1 cellular context compared by ENCODE assay signal in genomic region chr2:171999604-172000469, GRCh38.
TF ChIP-seq lines count a peak whose summit lies in the region.

TSS of gene METAP1D (plus strand) at chr2:171999953. CDS start at chr2:171999970, 17 bp downstream.

TF ChIP-seq in HepG2, 621 proteins besides CTCF, POLR2A, EP300 and RAD21 (continued from another document and continues in another):
- peak; percentile 79; the same call in 1 of the 2 replicates for TF ChIP-seq BATF2 (CRISPR knock-in tag; IDR thresholded peaks at IDR 0.05)
- TF ChIP-seq RCOR2 (CRISPR knock-in tag; IDR thresholded peaks at IDR 0.05) = peak; percentile 27; the same call in 1 of the 2 replicates
- TF ChIP-seq TBX2 (CRISPR knock-in tag; IDR thresholded peaks at IDR 0.05; ENCODE audit: borderline replicate concordance) = peak; percentile 95
- peak; percentile 92; the same call in 1 of the 2 replicates for TF ChIP-seq ZNF782 (CRISPR knock-in tag; IDR thresholded peaks at IDR 0.05; ENCODE audit: borderline replicate concordance)
- TF ChIP-seq ZBTB25 (CRISPR knock-in tag; IDR thresholded peaks at IDR 0.05) = peak; percentile 86
- no peak for TF ChIP-seq ZNF24 (IDR thresholded peaks at IDR 0.05)
- no peak; the same call in 1 of the 2 replicates for TF ChIP-seq MTF2 (CRISPR knock-in tag; IDR thresholded peaks at IDR 0.05; ENCODE audit: borderline replicate concordance)
- peak; percentile 93 for TF ChIP-seq ZNF329 (CRISPR knock-in tag; IDR thresholded peaks at IDR 0.05; ENCODE audit: low read depth)
- TF ChIP-seq GLI4 (CRISPR knock-in tag; IDR thresholded peaks at IDR 0.05; ENCODE audit: borderline replicate concordance) = peak; percentile 93; the same call in 1 of the 2 replicates
- peak; percentile 82; the same call in 1 of the 2 replicates for TF ChIP-seq ZNF337 (CRISPR knock-in tag; IDR thresholded peaks at IDR 0.05; ENCODE audit: borderline replicate concordance, low read depth)
- peak; percentile 87; the same call in 1 of the 2 replicates for TF ChIP-seq TIGD3 (CRISPR knock-in tag; IDR thresholded peaks at IDR 0.05; ENCODE audit: borderline replicate concordance)
- TF ChIP-seq ZNF441 (CRISPR knock-in tag; IDR thresholded peaks at IDR 0.05; ENCODE audit: borderline replicate concordance) = peak; percentile 94
- TF ChIP-seq SP4 (CRISPR knock-in tag; IDR thresholded peaks at IDR 0.05) = peak; percentile 89
- peak; percentile 99 for TF ChIP-seq ZBTB38 (CRISPR knock-in tag; IDR thresholded peaks at IDR 0.05)
- TF ChIP-seq JARID2 (CRISPR knock-in tag; IDR thresholded peaks at IDR 0.05; ENCODE audit: insufficient replicate concordance) = peak; percentile 97
- TF ChIP-seq ZBTB3 (CRISPR knock-in tag; IDR thresholded peaks at IDR 0.05; ENCODE audit: borderline replicate concordance, low read depth) = peak; percentile 33; the same call in 1 of the 2 replicates
- TF ChIP-seq ZNF792 (CRISPR knock-in tag; IDR thresholded peaks at IDR 0.05) = peak; percentile 98
- TF ChIP-seq ZNF567 (CRISPR knock-in tag; IDR thresholded peaks at IDR 0.05; ENCODE audit: borderline replicate concordance) = peak; percentile 98; the same call in 1 of the 2 replicates
- TF ChIP-seq MXD1 (CRISPR knock-in tag; IDR thresholded peaks at IDR 0.05) = peak; percentile 100
- peak; percentile 59; the same call in 1 of the 2 replicates for TF ChIP-seq SIX4 (CRISPR knock-in tag; IDR thresholded peaks at IDR 0.05)
- peak; percentile 76 for TF ChIP-seq ZNF619 (CRISPR knock-in tag; IDR thresholded peaks at IDR 0.05)
- 0 out of 2 replicates have a peak, but pooled peaks have one; percentile 20 for TF ChIP-seq KDM1A (CRISPR knock-in tag; IDR thresholded peaks at IDR 0.05)
- no peak for TF ChIP-seq ZFAT (CRISPR knock-in tag; conservative IDR thresholded peaks at IDR 0.05)
- peak; percentile 96 for TF ChIP-seq ZNF501 (CRISPR knock-in tag; IDR thresholded peaks at IDR 0.05)
- TF ChIP-seq ZNF780A (CRISPR knock-in tag; IDR thresholded peaks at IDR 0.05) = peak; percentile 28; the same call in 1 of the 2 replicates
- peak; percentile 86; the same call in 1 of the 2 replicates for TF ChIP-seq ZC3H4 (CRISPR knock-in tag; IDR thresholded peaks at IDR 0.05; ENCODE audit: borderline replicate concordance)
- TF ChIP-seq RXRB (CRISPR knock-in tag; IDR thresholded peaks at IDR 0.05; ENCODE audit: borderline replicate concordance) = peak; percentile 62; the same call in 1 of the 2 replicates
- TF ChIP-seq IKZF4 (CRISPR knock-in tag; IDR thresholded peaks at IDR 0.05; ENCODE audit: borderline replicate concordance, low read depth, not compliant biosample characterization) = peak; percentile 97
- TF ChIP-seq ZFY (CRISPR knock-in tag; IDR thresholded peaks at IDR 0.05) = peak; percentile 82
- 0 out of 2 replicates have a peak, but pooled peaks have one; percentile 8 for TF ChIP-seq ATF7 (IDR thresholded peaks at IDR 0.05)
- no peak for TF ChIP-seq ATF7 (CRISPR knock-in tag; IDR thresholded peaks at IDR 0.05)
- TF ChIP-seq USF2 (IDR thresholded peaks at IDR 0.05; ENCODE audit: low read depth, low read length) = peak; percentile 94
- peak; percentile 95 for TF ChIP-seq USF2 (CRISPR knock-in tag; IDR thresholded peaks at IDR 0.05; ENCODE audit: borderline replicate concordance)
- peak; percentile 94 for TF ChIP-seq ATF6 (CRISPR knock-in tag; conservative IDR thresholded peaks at IDR 0.05)
- TF ChIP-seq PRDM10 (CRISPR knock-in tag; IDR thresholded peaks at IDR 0.05; ENCODE audit: low read depth) = peak; percentile 73; the same call in 1 of the 2 replicates
- peak; percentile 83 for TF ChIP-seq FOXK1 (CRISPR knock-in tag; IDR thresholded peaks at IDR 0.05; ENCODE audit: borderline replicate concordance, low read depth)
- peak; percentile 96 for TF ChIP-seq ZNF616 (CRISPR knock-in tag; IDR thresholded peaks at IDR 0.05; ENCODE audit: low read depth)
- 0 out of 2 replicates have a peak, but pooled peaks have one; percentile 68 for TF ChIP-seq TBP (CRISPR knock-in tag; IDR thresholded peaks at IDR 0.05)
- no peak for TF ChIP-seq SMARCC2 (IDR thresholded peaks at IDR 0.05)
- TF ChIP-seq HOXA5 (CRISPR knock-in tag; IDR thresholded peaks at IDR 0.05) = peak; percentile 77; the same call in 1 of the 2 replicates
- TF ChIP-seq HOMEZ (CRISPR knock-in tag; IDR thresholded peaks at IDR 0.05; ENCODE audit: low read depth) = peak; percentile 77; the same call in 1 of the 2 replicates
- TF ChIP-seq ZNF562 (CRISPR knock-in tag; IDR thresholded peaks at IDR 0.05; ENCODE audit: borderline replicate concordance) = peak; percentile 70
- TF ChIP-seq ZNF788 (CRISPR knock-in tag; IDR thresholded peaks at IDR 0.05; ENCODE audit: borderline replicate concordance) = peak; percentile 97
- TF ChIP-seq FIP1L1 (IDR thresholded peaks at IDR 0.05; ENCODE audit: borderline replicate concordance, insufficient read depth, low read depth, low read length) = no peak
- TF ChIP-seq KDM5A (IDR thresholded peaks at IDR 0.05; ENCODE audit: borderline replicate concordance, low read length) = peak; percentile 87
- peak; percentile 84 for TF ChIP-seq FOXO1 (CRISPR knock-in tag; IDR thresholded peaks at IDR 0.05)
- TF ChIP-seq XRCC5 (optimal IDR thresholded peaks at IDR 0.05; ENCODE audit: low read length) = peak; percentile 91
- TF ChIP-seq ZNF75D (CRISPR knock-in tag; IDR thresholded peaks at IDR 0.05; ENCODE audit: borderline replicate concordance) = no peak
- peak; percentile 88; the same call in 1 of the 2 replicates for TF ChIP-seq ZNF839 (CRISPR knock-in tag; IDR thresholded peaks at IDR 0.05; ENCODE audit: borderline replicate concordance)
- peak; percentile 99 for TF ChIP-seq ZNF274 (CRISPR knock-in tag; IDR thresholded peaks at IDR 0.05)
- TF ChIP-seq PRMT3 (CRISPR knock-in tag; IDR thresholded peaks at IDR 0.05; ENCODE audit: borderline replicate concordance, low read depth) = peak; percentile 76; the same call in 1 of the 2 replicates
- TF ChIP-seq ZMYM3 (CRISPR knock-in tag; IDR thresholded peaks at IDR 0.05) = peak; percentile 84
- peak; percentile 96 for TF ChIP-seq PHF8 (CRISPR knock-in tag; IDR thresholded peaks at IDR 0.05)
- TF ChIP-seq PAWR (CRISPR knock-in tag; IDR thresholded peaks at IDR 0.05; ENCODE audit: borderline replicate concordance) = no peak
- TF ChIP-seq ZNF431 (CRISPR knock-in tag; IDR thresholded peaks at IDR 0.05; ENCODE audit: borderline replicate concordance, low read depth) = peak; percentile 98
- peak; percentile 78 for TF ChIP-seq ZFX (CRISPR knock-in tag; IDR thresholded peaks at IDR 0.05; ENCODE audit: low read depth)
- TF ChIP-seq TOE1 (CRISPR knock-in tag; IDR thresholded peaks at IDR 0.05) = peak; percentile 97
